Comparison of ENCODE assay signal across 18 cellular contexts in genomic region chr7:122329145-122329802, GRCh38. TPM values are rescaled to one million over a fixed set of nuclear protein-coding genes. Genes with fewer than 3 reads are reported as not detected.
DNase-seq lines count a peak whose midpoint lies in the region; ATAC-seq and TF ChIP-seq lines count a peak whose summit lies in the region.
"Had no signal": no experiment of that assay in that cellular context is flagged by ENCODE, and none has a peak within 500 bp of the region (broad histone marks: within the 10 kb centered on the region; RNA-seq: fewer than 3 reads in every experiment).

No MANE protein-coding gene starts in this region.

- DNase-seq in GM23338 (ENCODE audit: low spot score), result peak; percentile 78
- peak; percentile 63 for DNase-seq in endodermal cell
- DNase-seq in neural progenitor cell (ENCODE audit: low spot score), result peak; percentile 97
- DNase-seq in CD8-positive, alpha-beta T cell, result no peak
- DNase-seq in stimulated activated CD4-positive, alpha-beta T cell treated with anti-CD3 and anti-CD28 coated beads, Interleukin-4, amount 100 ng/mL, for 4 hours, result no peak
- DNase-seq in activated CD4-positive, alpha-beta T cell treated with anti-CD3 and anti-CD28 coated beads for 36 hours, result no peak
- DNase-seq in activated T-helper 2 cell treated with anti-CD3 and anti-CD28 coated beads, Interferon-gamma antibody, Interleukin-2, Interleukin-4, amounts not matched to agents 10 μg/mL and 5 μg/mL and 100 μg/mL, durations not matched to agents 14 hours and 24 hours and 36 hours (ENCODE audit: low spot score), result no peak
- DNase-seq: BE2C; EL; GF-D8; Karpas-422; MV-4-11; NCI-H1694 treated with DMSO at 0.1 percent for 48 hours; NCI-H774; NK-92 treated with Interleukin-12 subunit alpha and Interleukin-12 subunit beta, amount 100 ng/mL, for 24 hours; SJCRH30 had no signal

- 5% methylated on average over 7 of the region's 8 CpGs for WGBS in HUES64
- WGBS in endodermal cell (ENCODE audit: insufficient coverage in 1 of 2, insufficient read length in 1 of 2), 2 experiments, result 0 to 35% methylated on average over 3 to 8 of the region's 8 CpGs

- TF ChIP-seq CTCF in GM23338 (conservative IDR thresholded peaks at IDR 0.05; ENCODE audit: low read depth in 2 of 2) (no peak), endodermal cell (conservative IDR thresholded peaks at IDR 0.05) (no peak), neural progenitor cell (IDR thresholded peaks at IDR 0.05) (no peak)
- no peak for TF ChIP-seq CTCF in CD8-positive, alpha-beta T cell (IDR thresholded peaks at IDR 0.05)

- intact Hi-C loops in CD8-positive, alpha-beta T cell (cut with DNase I, micrococcal nuclease), result no loop called here
- intact Hi-C loops in activated CD4-positive, alpha-beta T cell treated with anti-CD3 and anti-CD28 coated beads for 36 hours (cut with DNase I, micrococcal nuclease), result no loop called here
- intact Hi-C loops in activated T-helper 2 cell treated with anti-CD3 and anti-CD28 coated beads, Interferon-gamma antibody, Interleukin-2, Interleukin-4, amounts not matched to agents 10 μg/mL and 5 μg/mL and 100 μg/mL, durations not matched to agents 14 hours and 24 hours and 36 hours (cut with micrococcal nuclease), result no loop called here

- H3K4me1 Mint-ChIP-seq in GM23338 (peaks cover 44% of the 10 kb centered on the region), endodermal cell (peaks cover 19% of the 10 kb centered on the region), neural progenitor cell (peaks cover 43% of the 10 kb centered on the region)
- H3K4me1 Mint-ChIP-seq in CD8-positive, alpha-beta T cell (ENCODE audit: low read depth), result no peaks in the 10 kb centered on the region
- H3K4me1 Mint-ChIP-seq in activated CD4-positive, alpha-beta T cell treated with anti-CD3 and anti-CD28 coated beads for 36 hours, result no peaks in the 10 kb centered on the region
- H3K4me1 Mint-ChIP-seq in activated T-helper 2 cell treated with anti-CD3 and anti-CD28 coated beads, Interferon-gamma antibody, Interleukin-2, Interleukin-4, amounts not matched to agents 10 μg/mL and 5 μg/mL and 100 μg/mL, durations not matched to agents 14 hours and 24 hours and 36 hours (ENCODE audit: low read depth), result no peaks in the 10 kb centered on the region

- H3K27ac ChIP-seq in GM23338 (ENCODE audit: low read depth) (peak overlapping the region; percentile 13), HUES64 (ENCODE audit: low read depth, low read length) (peak overlapping the region; percentile 91), endodermal cell (ENCODE audit: low read depth, low read length) (peak overlapping the region; percentile 59), neural progenitor cell (peak overlapping the region; percentile 97)
- no peak overlapping the region for H3K27ac ChIP-seq in CD8-positive, alpha-beta T cell (ENCODE audit: low read depth, low read length)
- H3K27ac ChIP-seq: SJCRH30 had no signal

- H3K36me3 ChIP-seq in GM23338 (ENCODE audit: insufficient read depth) (no peaks in the 10 kb centered on the region), HUES64 (ENCODE audit: insufficient read depth, low read length) (no peaks in the 10 kb centered on the region), endodermal cell (ENCODE audit: control insufficient read depth, insufficient read depth, low read length) (no peaks in the 10 kb centered on the region), neural progenitor cell (no peaks in the 10 kb centered on the region)
- H3K36me3 ChIP-seq in CD8-positive, alpha-beta T cell (ENCODE audit: insufficient read depth, low read length), result no peaks in the 10 kb centered on the region
- H3K36me3 ChIP-seq: BE2C, SJCRH30 had no signal

- H3K27me3 Mint-ChIP-seq in GM23338 (ENCODE audit: insufficient read depth, low read depth, poor library complexity) (no peaks in the 10 kb centered on the region), endodermal cell (ENCODE audit: insufficient read depth) (no peaks in the 10 kb centered on the region), neural progenitor cell (ENCODE audit: insufficient read depth, low read depth) (peaks cover 7% of the 10 kb centered on the region)
- H3K27me3 Mint-ChIP-seq in CD8-positive, alpha-beta T cell (ENCODE audit: low read depth), result peaks cover 2% of the 10 kb centered on the region
- H3K27me3 Mint-ChIP-seq in activated CD4-positive, alpha-beta T cell treated with anti-CD3 and anti-CD28 coated beads for 36 hours, result no peaks in the 10 kb centered on the region
- no peaks in the 10 kb centered on the region for H3K27me3 Mint-ChIP-seq in activated T-helper 2 cell treated with anti-CD3 and anti-CD28 coated beads, Interferon-gamma antibody, Interleukin-2, Interleukin-4, amounts not matched to agents 10 μg/mL and 5 μg/mL and 100 μg/mL, durations not matched to agents 14 hours and 24 hours and 36 hours (ENCODE audit: low read depth)

- H3K9me3 Mint-ChIP-seq in GM23338 (no peaks in the 10 kb centered on the region), endodermal cell (no peaks in the 10 kb centered on the region), neural progenitor cell (no peaks in the 10 kb centered on the region)
- H3K9me3 Mint-ChIP-seq in CD8-positive, alpha-beta T cell, result no peaks in the 10 kb centered on the region
- no peaks in the 10 kb centered on the region for H3K9me3 Mint-ChIP-seq in activated CD4-positive, alpha-beta T cell treated with anti-CD3 and anti-CD28 coated beads for 36 hours (ENCODE audit: low read depth)
- H3K9me3 Mint-ChIP-seq in activated T-helper 2 cell treated with anti-CD3 and anti-CD28 coated beads, Interferon-gamma antibody, Interleukin-2, Interleukin-4, amounts not matched to agents 10 μg/mL and 5 μg/mL and 100 μg/mL, durations not matched to agents 14 hours and 24 hours and 36 hours, result no peaks in the 10 kb centered on the region

- peak; percentile 97 for ATAC-seq in GM23338
- ATAC-seq in CD8-positive, alpha-beta T cell, result no peak
- no peak for ATAC-seq in activated CD4-positive, alpha-beta T cell treated with anti-CD3 and anti-CD28 coated beads for 36 hours

- peak overlapping the region; percentile 8; the same call in 1 of the 2 replicates for H3K4me3 ChIP-seq in GM23338
- H3K4me3 ChIP-seq in HUES64 (ENCODE audit: low read length), result peak overlapping the region; percentile 17
- no peak overlapping the region for H3K4me3 ChIP-seq in endodermal cell (ENCODE audit: low read length)
- H3K4me3 ChIP-seq in neural progenitor cell, result peak overlapping the region; percentile 38
- no peak overlapping the region for H3K4me3 ChIP-seq in CD8-positive, alpha-beta T cell (ENCODE audit: low read depth, low read length)
- H3K4me3 ChIP-seq: SJCRH30 had no signal

- H3K9me3 ChIP-seq in HUES64 (ENCODE audit: insufficient read depth, low read depth, low read length), result no peaks in the 10 kb centered on the region
- no peaks in the 10 kb centered on the region for H3K9me3 ChIP-seq in endodermal cell (ENCODE audit: control insufficient read depth, low read length)
- no peaks in the 10 kb centered on the region for H3K9me3 ChIP-seq in neural progenitor cell (ENCODE audit: low read depth)
- H3K9me3 ChIP-seq in CD8-positive, alpha-beta T cell (ENCODE audit: low read length), result no peaks in the 10 kb centered on the region
- H3K9me3 ChIP-seq: BE2C, SJCRH30 had no signal

- H3K4me2 ChIP-seq in GM23338 (peak overlapping the region; percentile 8), neural progenitor cell (peak overlapping the region; percentile 80)

- CTCF ChIA-PET in CD8-positive, alpha-beta T cell (lab: Charles Lee), result no interaction called here
- CTCF ChIA-PET in activated CD4-positive, alpha-beta T cell treated with anti-CD3 and anti-CD28 coated beads for 36 hours (lab: Charles Lee), result no interaction called here

- POLR2A ChIA-PET in CD8-positive, alpha-beta T cell (lab: Charles Lee), result no interaction called here
- POLR2A ChIA-PET in activated CD4-positive, alpha-beta T cell treated with anti-CD3 and anti-CD28 coated beads for 36 hours (lab: Charles Lee), result interaction anchor here (0.6 kb wide), 1 partner anchor 816 kb away, joined by 4 read pairs; no protein-coding TSS in a partner anchor

- H3K27ac Mint-ChIP-seq in GM23338, result peak overlapping the region; percentile 59
- no peak overlapping the region for H3K27ac Mint-ChIP-seq in endodermal cell
- H3K27ac Mint-ChIP-seq in neural progenitor cell, result peak overlapping the region; percentile 76
- H3K27ac Mint-ChIP-seq in CD8-positive, alpha-beta T cell, result no peak overlapping the region
- no peak overlapping the region for H3K27ac Mint-ChIP-seq in activated CD4-positive, alpha-beta T cell treated with anti-CD3 and anti-CD28 coated beads for 36 hours
- H3K27ac Mint-ChIP-seq in activated T-helper 2 cell treated with anti-CD3 and anti-CD28 coated beads, Interferon-gamma antibody, Interleukin-2, Interleukin-4, amounts not matched to agents 10 μg/mL and 5 μg/mL and 100 μg/mL, durations not matched to agents 14 hours and 24 hours and 36 hours, result no peak overlapping the region

- no peaks in the 10 kb centered on the region for H3K79me2 ChIP-seq in GM23338 (replicated peaks; ENCODE audit: insufficient read depth)
- H3K79me2 ChIP-seq in neural progenitor cell (ENCODE audit: low read depth), result peaks cover 62% of the 10 kb centered on the region

- no peaks in the 10 kb centered on the region; the same call in 1 of the 2 replicates for H3F3A ChIP-seq in GM23338 (replicated peaks; ENCODE audit: low read depth)
- peaks cover 67% of the 10 kb centered on the region for H3F3A ChIP-seq in neural progenitor cell (ENCODE audit: low read depth)

- H3K4me3 Mint-ChIP-seq in GM23338, result peak overlapping the region; percentile 45; the same call in 2 of the 3 replicates
- H3K4me3 Mint-ChIP-seq in endodermal cell, result no peak overlapping the region
- peak overlapping the region; percentile 36 for H3K4me3 Mint-ChIP-seq in neural progenitor cell
- no peak overlapping the region for H3K4me3 Mint-ChIP-seq in CD8-positive, alpha-beta T cell
- no peak overlapping the region for H3K4me3 Mint-ChIP-seq in activated CD4-positive, alpha-beta T cell treated with anti-CD3 and anti-CD28 coated beads for 36 hours
- no peak overlapping the region for H3K4me3 Mint-ChIP-seq in activated T-helper 2 cell treated with anti-CD3 and anti-CD28 coated beads, Interferon-gamma antibody, Interleukin-2, Interleukin-4, amounts not matched to agents 10 μg/mL and 5 μg/mL and 100 μg/mL, durations not matched to agents 14 hours and 24 hours and 36 hours (ENCODE audit: low read depth)

- H3K9ac ChIP-seq in HUES64 (ENCODE audit: low read depth, low read length) (peak overlapping the region; percentile 20; the same call in 1 of the 2 replicates), endodermal cell (ENCODE audit: extremely low read depth, low read length, poor library complexity, severe bottlenecking) (no peak overlapping the region), neural progenitor cell (no peak overlapping the region)

- H2AFZ ChIP-seq in GM23338, result no peak overlapping the region
- no peak overlapping the region for H2AFZ ChIP-seq in neural progenitor cell (replicated peaks)

- no peaks in the 10 kb centered on the region for H3K9me2 ChIP-seq in GM23338 (ENCODE audit: insufficient read depth)

- H3K4me1 ChIP-seq in GM23338 (ENCODE audit: insufficient read depth), result peaks cover 49% of the 10 kb centered on the region
- H3K4me1 ChIP-seq in HUES64 (ENCODE audit: insufficient read depth, low read length), result peaks cover 64% of the 10 kb centered on the region
- H3K4me1 ChIP-seq in endodermal cell (ENCODE audit: control insufficient read depth, insufficient read depth, low read length), result no peaks in the 10 kb centered on the region
- peaks cover 95% of the 10 kb centered on the region for H3K4me1 ChIP-seq in neural progenitor cell
- no peaks in the 10 kb centered on the region for H3K4me1 ChIP-seq in CD8-positive, alpha-beta T cell (ENCODE audit: insufficient read depth, low read length)
- H3K4me1 ChIP-seq: BE2C, SJCRH30 had no signal

- H3K27me3 ChIP-seq in GM23338 (ENCODE audit: insufficient read depth) (no peaks in the 10 kb centered on the region), HUES64 (ENCODE audit: insufficient read depth, low read length) (no peaks in the 10 kb centered on the region), endodermal cell (ENCODE audit: control insufficient read depth, insufficient read depth, low read length, poor library complexity, severe bottlenecking) (no peaks in the 10 kb centered on the region), neural progenitor cell (no peaks in the 10 kb centered on the region)
- no peaks in the 10 kb centered on the region for H3K27me3 ChIP-seq in CD8-positive, alpha-beta T cell (ENCODE audit: insufficient read depth, low read length)

- H3K36me3 Mint-ChIP-seq in GM23338 (ENCODE audit: low read depth) (no peaks in the 10 kb centered on the region), endodermal cell (ENCODE audit: low read depth) (no peaks in the 10 kb centered on the region), neural progenitor cell (peaks cover 3% of the 10 kb centered on the region)
- H3K36me3 Mint-ChIP-seq in CD8-positive, alpha-beta T cell, result no peaks in the 10 kb centered on the region
- no peaks in the 10 kb centered on the region for H3K36me3 Mint-ChIP-seq in activated CD4-positive, alpha-beta T cell treated with anti-CD3 and anti-CD28 coated beads for 36 hours (ENCODE audit: low read depth)
- no peaks in the 10 kb centered on the region for H3K36me3 Mint-ChIP-seq in activated T-helper 2 cell treated with anti-CD3 and anti-CD28 coated beads, Interferon-gamma antibody, Interleukin-2, Interleukin-4, amounts not matched to agents 10 μg/mL and 5 μg/mL and 100 μg/mL, durations not matched to agents 14 hours and 24 hours and 36 hours (ENCODE audit: low read depth)

- H4K20me1 ChIP-seq in GM23338 (replicated peaks; ENCODE audit: insufficient read depth), result no peaks in the 10 kb centered on the region
- no peaks in the 10 kb centered on the region for H4K20me1 ChIP-seq in neural progenitor cell (ENCODE audit: low read depth)

RNA-seq across cellular contexts. Expression of gene FEZF1, which starts 24.7 kb away (rescaled TPM):
- 1.7 and 2.3 TPM in 2 replicates for total RNA-seq in GM23338 (2014; rRNA removed; shearing (Covaris generic))
- 0.87 and 1.0 TPM in 2 replicates for polyA plus RNA-seq in GM23338 (2016; fragmentation: Nextera tagmentation; extraction: Ambion mirVana)
- polyA plus RNA-seq in HUES64 (2013, experiment 1 of 2), result 3.4 TPM
- polyA plus RNA-seq in HUES64 (2013, experiment 2 of 2), result 3.5 TPM
- total RNA-seq in endodermal cell (under 1 TPM in 1 of 2 donors, not detected in 1; 0.22 TPM), neural progenitor cell (ENCODE audit: low replicate concordance) (330 and 467 TPM in 2 replicates)
- 3.4 TPM for polyA plus RNA-seq in endodermal cell (2013, experiment 1 of 2)
- 1.8 TPM for polyA plus RNA-seq in endodermal cell (2013, experiment 2 of 2)
- total RNA-seq in CD8-positive, alpha-beta T cell, result not detected
- not detected for total RNA-seq in activated CD4-positive, alpha-beta T cell treated with anti-CD3 and anti-CD28 coated beads for 36 hours
- total RNA-seq in activated T-helper 2 cell treated with anti-CD3 and anti-CD28 coated beads, Interferon-gamma antibody, Interleukin-2, Interleukin-4, amounts not matched to agents 10 μg/mL and 5 μg/mL and 100 μg/mL, durations not matched to agents 14 hours and 24 hours and 36 hours, result not detected in 2 replicates
- total RNA-seq: M059J, SJCRH30 had no signal

Comparison
In these comparisons a context has a peak if more than half of its experiments do, and no peak if none do; other contexts are left out.
1. DNase-seq: peak in GM23338 (single experiment), endodermal cell (single experiment) and neural progenitor cell (single experiment); none in CD8-positive, alpha-beta T cell (0 of 7), stimulated activated CD4-positive, alpha-beta T cell treated with anti-CD3 and anti-CD28 coated beads, Interleukin-4, amount 100 ng/mL, for 4 hours (0 of 2), activated CD4-positive, alpha-beta T cell treated with anti-CD3 and anti-CD28 coated beads for 36 hours (single experiment) and activated T-helper 2 cell treated with anti-CD3 and anti-CD28 coated beads, Interferon-gamma antibody, Interleukin-2, Interleukin-4, amounts not matched to agents 10 μg/mL and 5 μg/mL and 100 μg/mL, durations not matched to agents 14 hours and 24 hours and 36 hours (single experiment).
2. H3K4me3 ChIP-seq: peak in GM23338 (single experiment), HUES64 (single experiment) and neural progenitor cell (single experiment); none in endodermal cell (single experiment) and CD8-positive, alpha-beta T cell (single experiment).
3. H3K27ac Mint-ChIP-seq: peak in GM23338 (single experiment) and neural progenitor cell (single experiment); none in endodermal cell (single experiment), CD8-positive, alpha-beta T cell (single experiment), activated CD4-positive, alpha-beta T cell treated with anti-CD3 and anti-CD28 coated beads for 36 hours (single experiment) and activated T-helper 2 cell treated with anti-CD3 and anti-CD28 coated beads, Interferon-gamma antibody, Interleukin-2, Interleukin-4, amounts not matched to agents 10 μg/mL and 5 μg/mL and 100 μg/mL, durations not matched to agents 14 hours and 24 hours and 36 hours (single experiment).
4. H3K4me3 Mint-ChIP-seq: peak in GM23338 (single experiment) and neural progenitor cell (single experiment); none in endodermal cell (single experiment), CD8-positive, alpha-beta T cell (single experiment), activated CD4-positive, alpha-beta T cell treated with anti-CD3 and anti-CD28 coated beads for 36 hours (single experiment) and activated T-helper 2 cell treated with anti-CD3 and anti-CD28 coated beads, Interferon-gamma antibody, Interleukin-2, Interleukin-4, amounts not matched to agents 10 μg/mL and 5 μg/mL and 100 μg/mL, durations not matched to agents 14 hours and 24 hours and 36 hours (single experiment).
5. RNA of gene FEZF1, which starts 24.7 kb away (total RNA-seq): 330 to 467 TPM in neural progenitor cell; 1.7 to 2.3 TPM in GM23338, 0.22 TPM in endodermal cell, not detected in CD8-positive, alpha-beta T cell, not detected in activated CD4-positive, alpha-beta T cell treated with anti-CD3 and anti-CD28 coated beads for 36 hours and not detected in activated T-helper 2 cell treated with anti-CD3 and anti-CD28 coated beads, Interferon-gamma antibody, Interleukin-2, Interleukin-4, amounts not matched to agents 10 μg/mL and 5 μg/mL and 100 μg/mL, durations not matched to agents 14 hours and 24 hours and 36 hours; every median in the first group is over 100 times any median in the second.